ENCODE assay signal across 10 cellular contexts in the genomic region with DNA sequence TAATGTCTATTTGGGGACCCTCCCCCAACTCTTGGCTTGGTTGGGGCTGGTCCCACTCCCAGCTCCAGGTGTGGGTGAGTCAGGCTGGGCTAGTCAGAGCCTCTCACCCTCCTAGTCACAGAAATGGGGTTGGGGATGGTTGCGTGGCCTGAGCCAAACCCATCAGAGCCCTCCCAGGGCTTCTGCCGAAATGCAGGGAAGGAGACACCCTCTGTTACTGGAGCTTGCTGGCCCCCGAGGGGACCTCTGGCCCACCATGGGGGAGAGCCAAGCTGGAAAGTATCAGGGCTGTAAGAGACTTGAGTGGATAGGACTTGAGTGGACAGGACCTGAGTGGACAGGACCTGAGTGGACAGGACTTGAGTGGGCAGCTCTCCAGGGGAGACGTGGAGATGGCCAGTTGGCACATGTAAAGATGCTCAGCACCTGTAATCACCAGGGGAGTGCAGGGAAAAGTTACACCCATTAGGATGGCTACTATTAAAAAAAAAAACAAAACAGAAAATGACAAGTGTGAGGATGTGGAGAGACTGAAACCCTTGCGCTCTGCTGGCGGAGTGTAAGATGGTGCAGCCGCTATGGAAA. TPM values are rescaled to one million over a fixed set of nuclear protein-coding genes. Genes with fewer than 3 reads are reported as not detected.
DNase-seq lines count a peak whose midpoint lies in the region; ATAC-seq and TF ChIP-seq lines count a peak whose summit lies in the region.
"Had no signal": no experiment of that assay in that cellular context is flagged by ENCODE, and none has a peak within 500 bp of the region (broad histone marks: within the 10 kb centered on the region; RNA-seq: fewer than 3 reads in every experiment).

No MANE protein-coding gene starts in this region.

- H3K4me1 Mint-ChIP-seq in CD8-positive, alpha-beta memory T cell = peaks cover 5 to 8% (median 6%) of the 10 kb centered on the region in 3 donors
- H3K4me1 Mint-ChIP-seq in endothelial cell (ENCODE audit: unreplicated experiment) = peaks cover 3% of the 10 kb centered on the region

- no peaks in the 10 kb centered on the region for H3K9me3 ChIP-seq in CD8-positive, alpha-beta memory T cell (ENCODE audit: low read length)
- no peaks in the 10 kb centered on the region for H3K9me3 ChIP-seq in RWPE2 (ENCODE audit: severe bottlenecking)
- H3K9me3 ChIP-seq in trophoblast cell (ENCODE audit: insufficient read depth, low read depth, low read length) = peaks cover 7% of the 10 kb centered on the region

- peak overlapping the region; percentile 40 for H2AK5ac ChIP-seq in trophoblast cell (ENCODE audit: low read length)

- H3K9me3 Mint-ChIP-seq in CD8-positive, alpha-beta memory T cell = peaks cover 0 to 3% (median 0%) of the 10 kb centered on the region in 5 donors
- H3K9me3 Mint-ChIP-seq in endothelial cell (ENCODE audit: unreplicated experiment) = no peaks in the 10 kb centered on the region

- no peak overlapping the region for H3K9ac ChIP-seq in trophoblast cell (ENCODE audit: low read length)

- no CpG with 5 or more reads among the region's 7 CpGs for WGBS in trophoblast cell (ENCODE audit: extremely low coverage, insufficient coverage, insufficient read length)

- ATAC-seq in RWPE2 (ENCODE audit: low read depth) (no peak), GM18505 (IDR thresholded peaks at IDR 0.05; ENCODE audit: unreplicated experiment) (no peak), HG02884 (IDR thresholded peaks at IDR 0.05; ENCODE audit: unreplicated experiment) (no peak), HG02571 (IDR thresholded peaks at IDR 0.05; ENCODE audit: unreplicated experiment) (no peak)
- ATAC-seq: SK-N-SH treated with all-trans-retinoic acid at 6 μM for 48 hours had no signal

- peak overlapping the region; percentile 30 to 81 (median 73) for H3K4me3 Mint-ChIP-seq in CD8-positive, alpha-beta memory T cell
- peak overlapping the region; percentile 81 for H3K4me3 Mint-ChIP-seq in endothelial cell (ENCODE audit: unreplicated experiment)

- peaks cover 37 to 55% of the 10 kb centered on the region in 2 donors for H3K27me3 Mint-ChIP-seq in CD8-positive, alpha-beta memory T cell
- H3K27me3 Mint-ChIP-seq in endothelial cell (ENCODE audit: unreplicated experiment) = peaks cover 15% of the 10 kb centered on the region

- no peak overlapping the region for H3K27ac ChIP-seq in CD8-positive, alpha-beta memory T cell (ENCODE audit: low read depth, low read length)
- H3K27ac ChIP-seq in RWPE2 (ENCODE audit: poor library complexity, severe bottlenecking) (peak overlapping the region; percentile 36), trophoblast cell (ENCODE audit: low read depth, low read length) (no peak overlapping the region)

- CTCF ChIA-PET in CD8-positive, alpha-beta memory T cell (lab: Charles Lee) = no interaction called here

- no peak overlapping the region for H3K4me3 ChIP-seq in CD8-positive, alpha-beta memory T cell (ENCODE audit: low read length)
- no peak overlapping the region for H3K4me3 ChIP-seq in RWPE2 (ENCODE audit: severe bottlenecking)
- no peak overlapping the region for H3K4me3 ChIP-seq in trophoblast cell (ENCODE audit: low read depth, low read length)

- no peak overlapping the region for H3K14ac ChIP-seq in trophoblast cell (ENCODE audit: low read length)

- H3K4ac ChIP-seq in trophoblast cell (ENCODE audit: low read depth, low read length) = no peak overlapping the region

- no peak overlapping the region for H3K18ac ChIP-seq in trophoblast cell (ENCODE audit: low read length)

- H4K12ac ChIP-seq in trophoblast cell (ENCODE audit: low read depth, low read length) = no peak overlapping the region

- no peak for TF ChIP-seq CTCF in RWPE2 (IDR thresholded peaks at IDR 0.05; ENCODE audit: poor library complexity, severe bottlenecking)
- TF ChIP-seq CTCF in endothelial cell (IDR thresholded peaks at IDR 0.05; ENCODE audit: unreplicated experiment) = no peak

- no peak overlapping the region for H4K8ac ChIP-seq in trophoblast cell (ENCODE audit: low read depth, low read length)

- no peak overlapping the region for H2BK120ac ChIP-seq in trophoblast cell (ENCODE audit: insufficient read depth, low read length, poor library complexity)

- H3K23ac ChIP-seq in trophoblast cell (ENCODE audit: low read length) = no peak overlapping the region

- H4K91ac ChIP-seq in trophoblast cell (ENCODE audit: low read depth, low read length) = peak overlapping the region; percentile 16

- no peak overlapping the region for H2BK5ac ChIP-seq in trophoblast cell (ENCODE audit: low read depth, low read length, poor library complexity)

- no peak overlapping the region for H3K4me2 ChIP-seq in trophoblast cell (ENCODE audit: low read length)

- H3K4me1 ChIP-seq in CD8-positive, alpha-beta memory T cell (ENCODE audit: insufficient read depth, low read length) = no peaks in the 10 kb centered on the region
- H3K4me1 ChIP-seq in RWPE2 (ENCODE audit: insufficient read depth, poor library complexity, severe bottlenecking) (peaks cover 17% of the 10 kb centered on the region), trophoblast cell (ENCODE audit: control insufficient read depth in 1 of 2, insufficient read depth in 2 of 2, low read length in 2 of 2) (peaks cover 33 to 47% of the 10 kb centered on the region in 2 experiments)

- H3K79me2 ChIP-seq in trophoblast cell (ENCODE audit: control insufficient read depth, insufficient read depth, low read length, poor library complexity) = peaks cover 7% of the 10 kb centered on the region

- no peak overlapping the region for H2BK12ac ChIP-seq in trophoblast cell (ENCODE audit: low read length)

- no peak for TF ChIP-seq POLR2A in GM18505 (IDR thresholded peaks at IDR 0.05; ENCODE audit: borderline replicate concordance, extremely low read depth, insufficient read depth, insufficient read length)

- peaks cover 14% of the 10 kb centered on the region for H3K27me3 ChIP-seq in CD8-positive, alpha-beta memory T cell (ENCODE audit: insufficient read depth, low read length, poor library complexity, severe bottlenecking)
- no peaks in the 10 kb centered on the region for H3K27me3 ChIP-seq in RWPE2 (ENCODE audit: insufficient read depth, poor library complexity, severe bottlenecking)
- H3K27me3 ChIP-seq in trophoblast cell (ENCODE audit: insufficient read depth, low read length) = no peaks in the 10 kb centered on the region

- DNase-seq in CD8-positive, alpha-beta memory T cell = peak in 1 of 5 donors; percentile 32
- DNase-seq in RWPE2 (ENCODE audit: low spot score) = no peak
- no peak for DNase-seq in endothelial cell (ENCODE audit: low spot score)
- no peak for DNase-seq in trophoblast cell
- DNase-seq: amygdala; NK-92 treated with Interleukin-12 subunit alpha and Interleukin-12 subunit beta, amount 100 ng/mL, for 24 hours had no signal

- POLR2A ChIA-PET in CD8-positive, alpha-beta memory T cell (lab: Charles Lee) = no interaction called here

- peak overlapping the region in 2 of 8 donors; percentile 41 to 52 for H3K27ac Mint-ChIP-seq in CD8-positive, alpha-beta memory T cell
- no peak overlapping the region for H3K27ac Mint-ChIP-seq in endothelial cell (ENCODE audit: unreplicated experiment)

- H3K36me3 ChIP-seq in CD8-positive, alpha-beta memory T cell (ENCODE audit: insufficient read depth, low read length) = no peaks in the 10 kb centered on the region
- H3K36me3 ChIP-seq in RWPE2 (ENCODE audit: low read depth) (no peaks in the 10 kb centered on the region), trophoblast cell (ENCODE audit: control insufficient read depth in 1 of 2, insufficient read depth in 2 of 2, low read length in 2 of 2) (no peaks in the 10 kb centered on the region)

- H3K79me1 ChIP-seq in trophoblast cell (ENCODE audit: low read length) = peaks cover 37% of the 10 kb centered on the region

- H2AFZ ChIP-seq in trophoblast cell (ENCODE audit: insufficient read depth, low read length, poor library complexity) = no peak overlapping the region

- no peaks in the 10 kb centered on the region for H3K36me3 Mint-ChIP-seq in CD8-positive, alpha-beta memory T cell
- H3K36me3 Mint-ChIP-seq in endothelial cell (ENCODE audit: low read depth, unreplicated experiment) = peaks cover 5% of the 10 kb centered on the region

RNA-seq across cellular contexts. Expression of gene ADARB1, which starts 56.9 kb away (rescaled TPM):
- 10 to 100 TPM; 28.9 to 29.5 TPM for total RNA-seq in CD8-positive, alpha-beta memory T cell
- polyA plus RNA-seq in CD8-positive, alpha-beta memory T cell = 11.8 TPM
- total RNA-seq in endothelial cell (ENCODE audit: unreplicated experiment) = 14.5 TPM
- polyA plus RNA-seq in trophoblast cell (2013) = 12.9 and 14.2 TPM in 2 replicates
